In genomic region chr19:10289167-10289835, GRCh38 we compare ENCODE assay signal across 6 cellular contexts.
DNase-seq lines count a peak whose midpoint lies in the region; ATAC-seq and TF ChIP-seq lines count a peak whose summit lies in the region.

No MANE protein-coding gene starts in this region.

- no peak for TF ChIP-seq RAD21 in Ishikawa (IDR thresholded peaks at IDR 0.05; ENCODE audit: low read depth)

- peak; percentile 62 for DNase-seq in AG20443 (ENCODE audit: low spot score)
- peak; percentile 75 for DNase-seq in WERI-Rb-1
- DNase-seq in erythroblast (lab: John Stamatoyannopoulos, UW) = peak; percentile 91
- peak; percentile 50 to 66 (median 63) for DNase-seq in stimulated activated CD4-positive, alpha-beta T cell treated with anti-CD3 and anti-CD28 coated beads, Interleukin-12 subunit alpha, Interleukin-12 subunit beta, amount 100 ng/mL, for 48 hours (ENCODE audit: low read depth in 2 of 3, low spot score in 1 of 3)

- peaks cover 9% of the 10 kb centered on the region for H3K27me3 ChIP-seq in WERI-Rb-1 (ENCODE audit: insufficient read depth, low read depth, severe bottlenecking)

- H3K4me3 ChIP-seq in WERI-Rb-1 (ENCODE audit: low read depth, low read length) = peak overlapping the region; percentile 63

- TF ChIP-seq POLR2A in erythroblast (IDR thresholded peaks at IDR 0.05; ENCODE audit: low read length) = peak; percentile 52

- no peak for ATAC-seq in GM18517 (IDR thresholded peaks at IDR 0.05; ENCODE audit: unreplicated experiment)

- no peak overlapping the region for H3K27ac ChIP-seq in WERI-Rb-1

- peak; percentile 32; the same call in 1 of the 2 replicates for TF ChIP-seq CTCF in WERI-Rb-1 (IDR thresholded peaks at IDR 0.05; ENCODE audit: low read depth, low read length)

- H3K36me3 ChIP-seq in WERI-Rb-1 = peaks cover 9% of the 10 kb centered on the region

- H3K9me3 ChIP-seq in WERI-Rb-1 (ENCODE audit: severe bottlenecking) = no peaks in the 10 kb centered on the region

- TF ChIP-seq EP300 in Ishikawa (IDR thresholded peaks at IDR 0.05; ENCODE audit: borderline replicate concordance) = no peak

TF ChIP-seq in Ishikawa, 13 proteins besides CTCF, POLR2A, EP300 and RAD21:
- TF ChIP-seq YY1 (IDR thresholded peaks at IDR 0.05; ENCODE audit: low read depth) = no peak
- TF ChIP-seq, protein P1, sequence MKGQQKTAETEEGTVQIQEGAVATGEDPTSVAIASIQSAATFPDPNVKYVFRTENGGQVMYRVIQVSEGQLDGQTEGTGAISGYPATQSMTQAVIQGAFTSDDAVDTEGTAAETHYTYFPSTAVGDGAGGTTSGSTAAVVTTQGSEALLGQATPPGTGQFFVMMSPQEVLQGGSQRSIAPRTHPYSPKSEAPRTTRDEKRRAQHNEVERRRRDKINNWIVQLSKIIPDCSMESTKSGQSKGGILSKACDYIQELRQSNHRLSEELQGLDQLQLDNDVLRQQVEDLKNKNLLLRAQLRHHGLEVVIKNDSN (IDR thresholded peaks at IDR 0.05) = peak; percentile 82
- TF ChIP-seq TCF12 (IDR thresholded peaks at IDR 0.05; ENCODE audit: low read depth) = peak; percentile 17
- peak; percentile 33; the same call in 1 of the 2 replicates for TF ChIP-seq TEAD4 (IDR thresholded peaks at IDR 0.05)
- TF ChIP-seq MAX (IDR thresholded peaks at IDR 0.05) = peak; percentile 92
- no peak for TF ChIP-seq REST (IDR thresholded peaks at IDR 0.05; ENCODE audit: low read depth)
